Comparison of ENCODE assay signal across 8 cellular contexts in the genomic region with DNA sequence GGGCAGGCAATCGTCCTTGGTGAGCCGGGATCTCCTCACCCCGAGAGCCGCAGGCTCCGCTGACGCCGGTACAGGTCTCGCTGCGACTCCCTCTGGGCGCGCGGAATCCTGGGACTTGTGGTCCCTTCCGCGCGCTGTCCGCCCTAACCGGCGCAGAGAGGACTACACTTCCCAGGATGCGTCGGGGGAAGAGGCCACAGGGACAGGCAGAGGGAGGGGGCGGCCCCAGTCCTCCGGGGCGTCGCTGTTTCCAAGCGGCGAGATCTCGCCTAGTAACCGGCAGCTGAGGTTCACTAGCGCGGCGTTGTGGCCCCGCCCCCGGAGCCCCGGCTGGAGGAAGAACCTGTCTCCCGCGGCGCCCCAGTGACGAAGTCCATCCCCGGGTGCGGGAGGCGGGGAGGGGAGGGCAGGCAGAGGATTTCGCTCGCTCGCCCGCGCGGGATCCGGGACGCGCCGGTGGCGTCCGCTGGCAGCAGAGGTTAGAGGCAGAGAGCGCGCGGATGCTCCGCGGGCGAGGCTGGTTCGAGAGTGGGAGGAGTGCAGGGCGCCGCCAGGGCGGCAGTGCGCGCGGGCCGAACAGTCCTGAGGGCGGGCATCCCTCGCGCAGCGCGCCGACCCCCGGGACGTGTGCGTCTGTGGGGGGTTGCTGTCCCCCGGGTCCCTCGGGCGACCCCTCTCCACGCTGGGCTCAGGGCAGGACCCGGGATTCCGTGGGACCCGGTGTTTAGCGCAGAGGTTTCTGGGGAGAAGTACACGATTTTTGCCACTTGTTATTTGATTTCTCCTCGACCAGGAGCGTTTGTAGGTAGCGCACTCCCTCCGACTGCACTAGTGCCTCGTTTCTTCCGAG. TPM values are rescaled to one million over a fixed set of nuclear protein-coding genes. Genes with fewer than 3 reads are reported as not detected.
A peak's percentile ranks its signal among the peaks of the same experiment; 100 is the strongest.
DNase-seq lines count a peak whose midpoint lies in the region; ATAC-seq and TF ChIP-seq lines count a peak whose summit lies in the region.

A gene (plus strand): TSS at position 363 of the 850 bp plus-strand sequence. CDS start 1,400 bp downstream, outside the sequence.

- H3K27me3 Mint-ChIP-seq in WTC11 (ENCODE audit: low read depth) (peaks cover 60% of the 10 kb centered on the region), immature natural killer cell (ENCODE audit: low read depth in 3 of 3) (peaks cover 9 to 17% (median 17%) of the 10 kb centered on the region in 3 donors)

- DNase-seq in AG04449 (ENCODE audit: low read depth, low spot score) (peak; percentile 84), NCI-H2227 (lab: John Stamatoyannopoulos, UW; ENCODE audit: unreplicated experiment) (peak; percentile 99), WTC11 (ENCODE audit: low spot score) (peak; percentile 99), caudate nucleus (lab: John Stamatoyannopoulos, UW) (peak; percentile 52 to 100 (median 98)), immature natural killer cell (peak; percentile 97 to 98 (median 98)), smooth muscle cell of the brain vasculature (ENCODE audit: low read depth, low spot score) (peak; percentile 97)

- H3K36me3 Mint-ChIP-seq in WTC11: no peaks in the 10 kb centered on the region
- no peaks in the 10 kb centered on the region for H3K36me3 Mint-ChIP-seq in immature natural killer cell

- CTCF ChIA-PET in AG04449 (lab: Yijun Ruan, JAX) (interaction anchor here (0.7 to 1.9 kb wide), 6 partner anchors 14 to 115 kb away, joined by 3 to 11 read pairs (median 6); no protein-coding TSS in a partner anchor), WTC11 (lab: Charles Lee) (interaction anchor here (0.8 to 2.3 kb wide), 7 partner anchors 15 to 670 kb away, joined by 3 to 13 read pairs (median 4); no protein-coding TSS in a partner anchor)

- peak within 1 kb of the TSS; percentile 81 for H3K27ac ChIP-seq in caudate nucleus (ENCODE audit: low read depth, low read length)

- H3K27ac Mint-ChIP-seq in WTC11 (peak within 1 kb of the TSS; percentile 61; the same call in 1 of the 2 replicates), immature natural killer cell (peak within 1 kb of the TSS; percentile 80 to 91 (median 84))

- POLR2A ChIA-PET in AG04449 (lab: Yijun Ruan, JAX) (no interaction called here), WTC11 (lab: Charles Lee) (interaction anchor here (1.2 to 1.5 kb wide), 2 partner anchors 15 to 327 kb away, joined by 3 to 4 read pairs; a partner anchor contains a TSS)

- H3K4me1 Mint-ChIP-seq in WTC11 (peaks cover 7% of the 10 kb centered on the region), immature natural killer cell (peaks cover 19 to 24% of the 10 kb centered on the region in 2 donors)

- peak within 1 kb of the TSS; percentile 83 for H3K4me3 ChIP-seq in AG04449 (ENCODE audit: low read depth, low read length)

- H3K9me3 Mint-ChIP-seq in WTC11: no peaks in the 10 kb centered on the region
- peaks cover 0 to 1% (median 0%) of the 10 kb centered on the region in 6 donors for H3K9me3 Mint-ChIP-seq in immature natural killer cell

- peak; percentile 19 for TF ChIP-seq CTCF in AG04449 (IDR thresholded peaks at IDR 0.05; ENCODE audit: insufficient read depth, low read length, missing control alignments)
- TF ChIP-seq CTCF in WTC11 (IDR thresholded peaks at IDR 0.05): no peak

- H3K4me3 Mint-ChIP-seq in WTC11: peak within 1 kb of the TSS; percentile 84
- peak within 1 kb of the TSS; percentile 89 to 98 (median 94) for H3K4me3 Mint-ChIP-seq in immature natural killer cell

- peak; percentile 93 for ATAC-seq in GM18870 (IDR thresholded peaks at IDR 0.05; ENCODE audit: unreplicated experiment)
- peak; percentile 99 for ATAC-seq in HG03159 (IDR thresholded peaks at IDR 0.05; ENCODE audit: unreplicated experiment)
- ATAC-seq in WTC11: peak; percentile 98

TF ChIP-seq in WTC11, 78 proteins besides CTCF, POLR2A, EP300 and RAD21 (continues in another document):
- TF ChIP-seq SMAD3 (CRISPR knock-in tag; IDR thresholded peaks at IDR 0.05; ENCODE audit: borderline replicate concordance) (no peak), JUN (CRISPR knock-in tag; IDR thresholded peaks at IDR 0.05) (no peak), ZNF232 (CRISPR knock-in tag; IDR thresholded peaks at IDR 0.05) (peak; percentile 54; the same call in 1 of the 2 replicates), NFE2L1 (CRISPR knock-in tag; IDR thresholded peaks at IDR 0.05) (no peak), RELA (CRISPR knock-in tag; IDR thresholded peaks at IDR 0.05; ENCODE audit: borderline replicate concordance) (no peak), FOXK1 (CRISPR knock-in tag; IDR thresholded peaks at IDR 0.05) (peak; percentile 61; the same call in 1 of the 2 replicates), ETV6 (CRISPR knock-in tag; IDR thresholded peaks at IDR 0.05) (0 out of 2 replicates have a peak, but pooled peaks have one; percentile 23), ZNF416 (CRISPR knock-in tag; IDR thresholded peaks at IDR 0.05) (0 out of 2 replicates have a peak, but pooled peaks have one; percentile 71), KAT7 (CRISPR knock-in tag; IDR thresholded peaks at IDR 0.05; ENCODE audit: borderline replicate concordance) (no peak)
- TF ChIP-seq, protein P1, sequence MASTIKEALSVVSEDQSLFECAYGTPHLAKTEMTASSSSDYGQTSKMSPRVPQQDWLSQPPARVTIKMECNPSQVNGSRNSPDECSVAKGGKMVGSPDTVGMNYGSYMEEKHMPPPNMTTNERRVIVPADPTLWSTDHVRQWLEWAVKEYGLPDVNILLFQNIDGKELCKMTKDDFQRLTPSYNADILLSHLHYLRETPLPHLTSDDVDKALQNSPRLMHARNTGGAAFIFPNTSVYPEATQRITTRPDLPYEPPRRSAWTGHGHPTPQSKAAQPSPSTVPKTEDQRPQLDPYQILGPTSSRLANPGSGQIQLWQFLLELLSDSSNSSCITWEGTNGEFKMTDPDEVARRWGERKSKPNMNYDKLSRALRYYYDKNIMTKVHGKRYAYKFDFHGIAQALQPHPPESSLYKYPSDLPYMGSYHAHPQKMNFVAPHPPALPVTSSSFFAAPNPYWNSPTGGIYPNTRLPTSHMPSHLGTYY (CRISPR knock-in tag; IDR thresholded peaks at IDR 0.05): no peak
- TF ChIP-seq, protein P2, sequence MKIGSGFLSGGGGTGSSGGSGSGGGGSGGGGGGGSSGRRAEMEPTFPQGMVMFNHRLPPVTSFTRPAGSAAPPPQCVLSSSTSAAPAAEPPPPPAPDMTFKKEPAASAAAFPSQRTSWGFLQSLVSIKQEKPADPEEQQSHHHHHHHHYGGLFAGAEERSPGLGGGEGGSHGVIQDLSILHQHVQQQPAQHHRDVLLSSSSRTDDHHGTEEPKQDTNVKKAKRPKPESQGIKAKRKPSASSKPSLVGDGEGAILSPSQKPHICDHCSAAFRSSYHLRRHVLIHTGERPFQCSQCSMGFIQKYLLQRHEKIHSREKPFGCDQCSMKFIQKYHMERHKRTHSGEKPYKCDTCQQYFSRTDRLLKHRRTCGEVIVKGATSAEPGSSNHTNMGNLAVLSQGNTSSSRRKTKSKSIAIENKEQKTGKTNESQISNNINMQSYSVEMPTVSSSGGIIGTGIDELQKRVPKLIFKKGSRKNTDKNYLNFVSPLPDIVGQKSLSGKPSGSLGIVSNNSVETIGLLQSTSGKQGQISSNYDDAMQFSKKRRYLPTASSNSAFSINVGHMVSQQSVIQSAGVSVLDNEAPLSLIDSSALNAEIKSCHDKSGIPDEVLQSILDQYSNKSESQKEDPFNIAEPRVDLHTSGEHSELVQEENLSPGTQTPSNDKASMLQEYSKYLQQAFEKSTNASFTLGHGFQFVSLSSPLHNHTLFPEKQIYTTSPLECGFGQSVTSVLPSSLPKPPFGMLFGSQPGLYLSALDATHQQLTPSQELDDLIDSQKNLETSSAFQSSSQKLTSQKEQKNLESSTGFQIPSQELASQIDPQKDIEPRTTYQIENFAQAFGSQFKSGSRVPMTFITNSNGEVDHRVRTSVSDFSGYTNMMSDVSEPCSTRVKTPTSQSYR (CRISPR knock-in tag; IDR thresholded peaks at IDR 0.05): no peak
- TF ChIP-seq, protein P3, sequence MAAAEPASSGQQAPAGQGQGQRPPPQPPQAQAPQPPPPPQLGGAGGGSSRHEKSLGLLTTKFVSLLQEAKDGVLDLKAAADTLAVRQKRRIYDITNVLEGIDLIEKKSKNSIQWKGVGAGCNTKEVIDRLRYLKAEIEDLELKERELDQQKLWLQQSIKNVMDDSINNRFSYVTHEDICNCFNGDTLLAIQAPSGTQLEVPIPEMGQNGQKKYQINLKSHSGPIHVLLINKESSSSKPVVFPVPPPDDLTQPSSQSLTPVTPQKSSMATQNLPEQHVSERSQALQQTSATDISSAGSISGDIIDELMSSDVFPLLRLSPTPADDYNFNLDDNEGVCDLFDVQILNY (CRISPR knock-in tag; IDR thresholded peaks at IDR 0.05): no peak
- TF ChIP-seq, protein P4, sequence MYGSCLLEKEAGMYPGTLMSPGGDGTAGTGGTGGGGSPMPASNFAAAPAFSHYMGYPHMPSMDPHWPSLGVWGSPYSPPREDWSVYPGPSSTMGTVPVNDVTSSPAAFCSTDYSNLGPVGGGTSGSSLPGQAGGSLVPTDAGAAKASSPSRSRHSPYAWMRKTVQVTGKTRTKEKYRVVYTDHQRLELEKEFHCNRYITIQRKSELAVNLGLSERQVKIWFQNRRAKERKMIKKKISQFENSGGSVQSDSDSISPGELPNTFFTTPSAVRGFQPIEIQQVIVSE (CRISPR knock-in tag; IDR thresholded peaks at IDR 0.05; ENCODE audit: borderline replicate concordance): no peak
- TF ChIP-seq, protein P5, sequence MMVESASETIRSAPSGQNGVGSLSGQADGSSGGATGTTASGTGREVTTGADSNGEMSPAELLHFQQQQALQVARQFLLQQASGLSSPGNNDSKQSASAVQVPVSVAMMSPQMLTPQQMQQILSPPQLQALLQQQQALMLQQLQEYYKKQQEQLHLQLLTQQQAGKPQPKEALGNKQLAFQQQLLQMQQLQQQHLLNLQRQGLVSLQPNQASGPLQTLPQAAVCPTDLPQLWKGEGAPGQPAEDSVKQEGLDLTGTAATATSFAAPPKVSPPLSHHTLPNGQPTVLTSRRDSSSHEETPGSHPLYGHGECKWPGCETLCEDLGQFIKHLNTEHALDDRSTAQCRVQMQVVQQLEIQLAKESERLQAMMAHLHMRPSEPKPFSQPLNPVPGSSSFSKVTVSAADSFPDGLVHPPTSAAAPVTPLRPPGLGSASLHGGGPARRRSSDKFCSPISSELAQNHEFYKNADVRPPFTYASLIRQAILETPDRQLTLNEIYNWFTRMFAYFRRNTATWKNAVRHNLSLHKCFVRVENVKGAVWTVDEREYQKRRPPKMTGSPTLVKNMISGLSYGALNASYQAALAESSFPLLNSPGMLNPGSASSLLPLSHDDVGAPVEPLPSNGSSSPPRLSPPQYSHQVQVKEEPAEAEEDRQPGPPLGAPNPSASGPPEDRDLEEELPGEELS (CRISPR knock-in tag; IDR thresholded peaks at IDR 0.05): peak; percentile 14; the same call in 1 of the 2 replicates
- TF ChIP-seq, protein P6, sequence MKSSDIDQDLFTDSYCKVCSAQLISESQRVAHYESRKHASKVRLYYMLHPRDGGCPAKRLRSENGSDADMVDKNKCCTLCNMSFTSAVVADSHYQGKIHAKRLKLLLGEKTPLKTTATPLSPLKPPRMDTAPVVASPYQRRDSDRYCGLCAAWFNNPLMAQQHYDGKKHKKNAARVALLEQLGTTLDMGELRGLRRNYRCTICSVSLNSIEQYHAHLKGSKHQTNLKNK (CRISPR knock-in tag; IDR thresholded peaks at IDR 0.05): no peak

RNA-seq across cellular contexts. Expression of the gene that starts here (rescaled TPM):
- total RNA-seq in WTC11 (2021): 1.9 to 2.5 TPM (median 2.1 TPM) in 3 replicates
- under 1 TPM in 1 of 3 donors, not detected in 2; 0.02 TPM for polyA plus RNA-seq in immature natural killer cell

Comparison
In these comparisons a context has a peak if more than half of its experiments do, and no peak if none do; other contexts are left out.
1. Peak in every context shown above with its lines: DNase-seq, ATAC-seq, H3K4me3 ChIP-seq and H3K27ac ChIP-seq.
2. Peak in DNase-seq in immature natural killer cell; RNA of the gene not detected or under 1 TPM.